Comparison of ENCODE assay signal across 9 cellular contexts in genomic region chr1:18681423-18681835, GRCh38. TPM values are rescaled to one million over a fixed set of nuclear protein-coding genes. Genes with fewer than 3 reads are reported as not detected.
DNase-seq lines count a peak whose midpoint lies in the region; ATAC-seq, FAIRE-seq and TF ChIP-seq lines count a peak whose summit lies in the region.
"Had no signal": no experiment of that assay in that cellular context is flagged by ENCODE, and none has a peak within 500 bp of the region (broad histone marks: within the 10 kb centered on the region; RNA-seq: fewer than 3 reads in every experiment).

No MANE protein-coding gene starts in this region.

- H3K4me3 ChIP-seq in GM12865 (ENCODE audit: low read depth, low read length), result no peak overlapping the region
- H3K4me3 ChIP-seq in GM12878, result no peak overlapping the region
- H3K4me3 ChIP-seq in mesendoderm (ENCODE audit: low read length), result no peak overlapping the region

- H3K79me1 ChIP-seq in mesendoderm (ENCODE audit: low read length), result no peaks in the 10 kb centered on the region

- H3K9me3 ChIP-seq in GM12878 (replicated peaks; ENCODE audit: control insufficient read depth, insufficient read depth, low read length), result no peaks in the 10 kb centered on the region

- no peaks in the 10 kb centered on the region for H4K20me1 ChIP-seq in GM12878 (ENCODE audit: control insufficient read depth, insufficient read depth)

- peak; percentile 50 for TF ChIP-seq RAD21 in GM12878 (IDR thresholded peaks at IDR 0.05; ENCODE audit: insufficient read depth, low read depth, low read length)

- no peak overlapping the region for H2AK5ac ChIP-seq in mesendoderm (ENCODE audit: low read length)

- H3K18ac ChIP-seq in mesendoderm (ENCODE audit: low read length), result no peak overlapping the region

- H3K4me2 ChIP-seq in GM12878 (ENCODE audit: control insufficient read depth, insufficient read depth), result no peak overlapping the region
- H3K4me2 ChIP-seq in mesendoderm (ENCODE audit: low read length), result no peak overlapping the region

- H3K4ac ChIP-seq in mesendoderm (ENCODE audit: low read depth, low read length), result no peak overlapping the region

- CTCF ChIA-PET in GM12878 (lab: Yijun Ruan, JAX), result interaction anchor here (0.6 to 2.1 kb wide), 5 partner anchors 9 to 98 kb away, joined by 3 to 16 read pairs (median 3); no protein-coding TSS in a partner anchor

- POLR2A ChIA-PET in GM12878 (lab: Charles Lee), result no interaction called here

- in situ Hi-C loops in GM12878 (cut with MboI), result no loop called here

- FAIRE-seq in GM12878 (lab: Jason Lieb, UNC), result no peak

- H3K36me3 ChIP-seq in GM12878 (ENCODE audit: control insufficient read depth in 2 of 2, insufficient read depth in 2 of 2, low read length in 1 of 2) (no peaks in the 10 kb centered on the region), mesendoderm (ENCODE audit: control insufficient read depth, insufficient read depth, low read length) (no peaks in the 10 kb centered on the region)

- SMC1A ChIA-PET in GM12878 (lab: Charles Lee; ENCODE audit: uncharacterized antibody, unreplicated experiment), result no interaction called here

- peak; percentile 69 for DNase-seq in AG08395 (ENCODE audit: low spot score)
- DNase-seq in GM12865 (ENCODE audit: low read depth), result peak; percentile 31
- peak; percentile 32 for DNase-seq in NCI-H2171 (lab: John Stamatoyannopoulos, UW)
- no peak for DNase-seq in GM12878 (ENCODE audit: low read depth, low spot score)
- DNase-seq in mesendoderm, result peak; percentile 77

- RAD21 ChIA-PET in GM12878 (lab: Charles Lee; ENCODE audit: unreplicated experiment), result no interaction called here

- H3K56ac ChIP-seq in mesendoderm (ENCODE audit: low read length), result no peak overlapping the region

- H3K4me1 ChIP-seq in GM12878 (ENCODE audit: control insufficient read depth, insufficient read depth, low read length), result no peaks in the 10 kb centered on the region
- peaks cover 5% of the 10 kb centered on the region for H3K4me1 ChIP-seq in mesendoderm (ENCODE audit: control insufficient read depth, low read depth, low read length)

- H2BK15ac ChIP-seq in mesendoderm (replicated peaks; ENCODE audit: low read depth), result no peak overlapping the region

- H3K27ac ChIP-seq in GM12878 (ENCODE audit: control insufficient read depth, insufficient read depth) (no peak overlapping the region), mesendoderm (ENCODE audit: low read depth, low read length) (no peak overlapping the region)
- H3K27ac ChIP-seq: epithelial cell of prostate had no signal

- no peak overlapping the region for H4K8ac ChIP-seq in mesendoderm (ENCODE audit: low read depth, low read length)

- H3K9ac ChIP-seq in GM12878 (ENCODE audit: control insufficient read depth, insufficient read depth, low read length), result no peak overlapping the region
- H3K9ac ChIP-seq in mesendoderm (ENCODE audit: low read length), result no peak overlapping the region

- TF ChIP-seq CTCF in GM12865 (IDR thresholded peaks at IDR 0.05; ENCODE audit: insufficient read depth, low read depth, low read length, missing control alignments) (peak; percentile 62), GM12878 (IDR thresholded peaks at IDR 0.05 in 2 of 3, conservative IDR thresholded peaks at IDR 0.05 in 1 of 3; ENCODE audit: control insufficient read depth in 2 of 3, extremely low read depth in 1 of 3, insufficient read depth in 1 of 3, low read depth in 3 of 3, low read length in 3 of 3) (peak; percentile 53 to 65 (median 58))

- H3K27me3 ChIP-seq in GM12878 (replicated peaks in 1 of 2; ENCODE audit: control insufficient read depth in 2 of 2, insufficient read depth in 2 of 2, low read length in 1 of 2) (peaks cover 0 to 3% of the 10 kb centered on the region in 2 experiments; a peak in 2 of 4 replicates), mesendoderm (ENCODE audit: insufficient read depth, low read length, poor library complexity) (peaks cover 1% of the 10 kb centered on the region)

- no TSS peak for BruUV-seq in GM12878 (replicated peaks; lab: Mats Ljungman, UMichigan)

- no peak for TF ChIP-seq EP300 in GM12878 (IDR thresholded peaks at IDR 0.05; ENCODE audit: borderline replicate concordance in 1 of 2, control insufficient read depth in 1 of 2, low read depth in 2 of 2, low read length in 2 of 2)

- no peak overlapping the region for H4K5ac ChIP-seq in mesendoderm (ENCODE audit: low read length)

- 57% methylated on average over 4 of the region's 4 CpGs for whole genome bisulfite sequencing in GM12878 (ENCODE audit: insufficient coverage, insufficient replicate concordance, low lambda C conversion rate, missing lambda C conversion rate)
- WGBS in mesendoderm (ENCODE audit: extremely low coverage, insufficient coverage, low lambda C conversion rate), result no CpG with 5 or more reads among the region's 4 CpGs

- TF ChIP-seq POLR2A in GM12878 (IDR thresholded peaks at IDR 0.05; ENCODE audit: low read depth, low read length), result no peak

- H2AFZ ChIP-seq in GM12878 (ENCODE audit: control insufficient read depth, low read depth, low read length), result no peak overlapping the region

- H3K79me2 ChIP-seq in GM12878 (ENCODE audit: control insufficient read depth, insufficient read depth, low read length) (no peaks in the 10 kb centered on the region), mesendoderm (ENCODE audit: control insufficient read depth, insufficient read depth, low read length) (no peaks in the 10 kb centered on the region)

- H2BK120ac ChIP-seq in mesendoderm (ENCODE audit: low read depth, low read length), result no peak overlapping the region

- peak; percentile 62 for ATAC-seq in GM12878
- ATAC-seq in HG03439 (IDR thresholded peaks at IDR 0.05; ENCODE audit: unreplicated experiment), result no peak
- ATAC-seq in GM18868 (IDR thresholded peaks at IDR 0.05; ENCODE audit: unreplicated experiment), result no peak
- ATAC-seq in GM21528 (IDR thresholded peaks at IDR 0.05; ENCODE audit: low FRiP score, unreplicated experiment), result no peak

- no peak overlapping the region for H2BK5ac ChIP-seq in mesendoderm (ENCODE audit: low read length)

- intact Hi-C loops in GM12878 (cut with micrococcal nuclease; ENCODE audit: unreplicated experiment), result loop anchor here (2.0 kb wide), 1 partner anchor 85 kb away; no protein-coding TSS in a partner anchor

- no peak overlapping the region for H3K23ac ChIP-seq in mesendoderm (ENCODE audit: low read length)

TF ChIP-seq in GM12878, 131 proteins besides CTCF, POLR2A, EP300 and RAD21:
- TF ChIP-seq SMC3 (IDR thresholded peaks at IDR 0.05; ENCODE audit: borderline replicate concordance, low read length), result peak; percentile 41; the same call in 1 of the 2 replicates
- no peak for TF ChIP-seq RUNX3 (IDR thresholded peaks at IDR 0.05; ENCODE audit: low read length)
- 0 out of 2 replicates have a peak, but pooled peaks have one; percentile 37 for TF ChIP-seq GABPA (IDR thresholded peaks at IDR 0.05; ENCODE audit: low read depth)

RNA-seq across cellular contexts. Expression of gene PAX7, which starts 50.8 kb away (rescaled TPM):
- not detected in 2 replicates for total RNA-seq in GM12878 (2013; cell fraction: nucleolus; rRNA removed)
- not detected in 2 replicates for total RNA-seq in GM12878 (2014; rRNA removed)
- total RNA-seq in GM12878 (2014; rRNA removed; fragmentation: Illumina TruSeq; extraction: Trizol), result not detected in 2 replicates
- not detected in 2 replicates for total RNA-seq in GM12878 (2021)
- polyA plus RNA-seq in GM12878 (2011; ENCODE audit: low read depth), result not detected
- not detected in 2 replicates for polyA plus RNA-seq in GM12878 (2011; rRNA removed)
- not detected in 2 replicates for polyA plus RNA-seq in GM12878 (2011; cell fraction: cytosol; rRNA removed)
- polyA plus RNA-seq in GM12878 (2011; cell fraction: nucleus; rRNA removed), result not detected in 2 replicates
- polyA plus RNA-seq in GM12878 (2012), result not detected in 2 replicates
- not detected in 2 replicates for polyA plus RNA-seq in GM12878 (2014; fragmentation: Illumina TruSeq; extraction: Trizol)
- not detected for polyA plus RNA-seq in GM12878 (2014; fragmentation: Nextera tagmentation; extraction: Ambion mirVana)
- polyA plus RNA-seq in GM12878 (2014; rRNA removed), result not detected in 2 replicates
- not detected for polyA plus RNA-seq in GM12878 (2016; fragmentation: Nextera tagmentation; extraction: Ambion mirVana)
- polyA minus RNA-seq in GM12878 (2011; rRNA and poly(A)+ RNA removed), result not detected in 2 replicates
- polyA minus RNA-seq in GM12878 (2011; cell fraction: cytosol; rRNA and poly(A)+ RNA removed), result not detected in 2 replicates
- not detected in 2 replicates for polyA minus RNA-seq in GM12878 (2011; cell fraction: nucleus; rRNA and poly(A)+ RNA removed)
- 0.06 TPM for polyA plus RNA-seq in mesendoderm (2013, experiment 1 of 2)
- 0.01 TPM for polyA plus RNA-seq in mesendoderm (2013, experiment 2 of 2)
